ENCODE assay signal across 8 cellular contexts in genomic region chr10:80459047-80459865, GRCh38. TPM values are rescaled to one million over a fixed set of nuclear protein-coding genes. Genes with fewer than 3 reads are reported as not detected.
DNase-seq lines count a peak whose midpoint lies in the region; ATAC-seq and TF ChIP-seq lines count a peak whose summit lies in the region.

No MANE protein-coding gene starts in this region.

- no peaks in the 10 kb centered on the region for H3K9me3 Mint-ChIP-seq in activated naive CD8-positive, alpha-beta T cell treated with anti-CD3 and anti-CD28 coated beads, Interleukin-2, amount 50 U/mL, for 24 hours

- ATAC-seq in GM19035 (IDR thresholded peaks at IDR 0.05; ENCODE audit: unreplicated experiment), result peak; percentile 36
- ATAC-seq in HG03139 (IDR thresholded peaks at IDR 0.05; ENCODE audit: unreplicated experiment), result peak; percentile 44
- ATAC-seq in activated naive CD8-positive, alpha-beta T cell treated with anti-CD3 and anti-CD28 coated beads, Interleukin-2, amount 50 U/mL, for 24 hours, result peak; percentile 63

- peak overlapping the region; percentile 96 for H3K27ac ChIP-seq in BLaER1
- H3K27ac ChIP-seq in SJSA1, result peak overlapping the region; percentile 37
- peak overlapping the region; percentile 73 to 80 for H3K27ac ChIP-seq in right atrium auricular region

- H3K27me3 ChIP-seq in BLaER1, result no peaks in the 10 kb centered on the region
- H3K27me3 ChIP-seq in SJSA1 (replicated peaks), result no peaks in the 10 kb centered on the region
- no peaks in the 10 kb centered on the region for H3K27me3 ChIP-seq in right atrium auricular region

- peaks cover 89% of the 10 kb centered on the region for H3K4me1 Mint-ChIP-seq in activated naive CD8-positive, alpha-beta T cell treated with anti-CD3 and anti-CD28 coated beads, Interleukin-2, amount 50 U/mL, for 24 hours

- peaks cover 7% of the 10 kb centered on the region for H3K36me3 Mint-ChIP-seq in activated naive CD8-positive, alpha-beta T cell treated with anti-CD3 and anti-CD28 coated beads, Interleukin-2, amount 50 U/mL, for 24 hours (ENCODE audit: low read depth)

- H3K4me3 Mint-ChIP-seq in activated naive CD8-positive, alpha-beta T cell treated with anti-CD3 and anti-CD28 coated beads, Interleukin-2, amount 50 U/mL, for 24 hours, result peak overlapping the region; percentile 77

- H3K4me3 ChIP-seq in BLaER1 (peak overlapping the region; percentile 49), SJSA1 (no peak overlapping the region), right atrium auricular region (peak overlapping the region in 1 of 2 donors; percentile 6)

- H3K9ac ChIP-seq in BLaER1, result peak overlapping the region; percentile 74

- H3K9me3 ChIP-seq in BLaER1, result no peaks in the 10 kb centered on the region
- H3K9me3 ChIP-seq in SJSA1 (replicated peaks), result no peaks in the 10 kb centered on the region
- no peaks in the 10 kb centered on the region for H3K9me3 ChIP-seq in right atrium auricular region

- H3K4me2 ChIP-seq in BLaER1, result peak overlapping the region; percentile 96

- TF ChIP-seq CTCF in right atrium auricular region (IDR thresholded peaks at IDR 0.05), result peak in 1 of 2 donors; percentile 20

- H3K36me3 ChIP-seq in BLaER1 (peaks cover 14% of the 10 kb centered on the region; the same call in 1 of the 2 replicates), SJSA1 (peaks cover 40% of the 10 kb centered on the region), right atrium auricular region (no peaks in the 10 kb centered on the region)

- DNase-seq in SJSA1 (ENCODE audit: low read depth in 1 of 2, low spot score in 2 of 2) (peak; percentile 79 to 90), right atrium auricular region (ENCODE audit: low spot score) (peak; percentile 85), ecto neural progenitor cell (ENCODE audit: low spot score) (no peak)
- DNase-seq in activated naive CD8-positive, alpha-beta T cell treated with anti-CD3 and anti-CD28 coated beads, Interleukin-2, amount 50 U/mL, for 24 hours, result peak; percentile 70
- DNase-seq in stimulated activated CD4-positive, alpha-beta T cell treated with anti-CD3 and anti-CD28 coated beads, Interleukin-2, amount 100 ng/mL, for 48 hours, result peak; percentile 54 to 63

- H3K4me1 ChIP-seq in BLaER1, result peaks cover 87% of the 10 kb centered on the region
- peaks cover 91% of the 10 kb centered on the region for H3K4me1 ChIP-seq in SJSA1 (replicated peaks)
- peaks cover 0 to 90% of the 10 kb centered on the region in 2 donors for H3K4me1 ChIP-seq in right atrium auricular region

- H3K27ac Mint-ChIP-seq in activated naive CD8-positive, alpha-beta T cell treated with anti-CD3 and anti-CD28 coated beads, Interleukin-2, amount 50 U/mL, for 24 hours, result peak overlapping the region; percentile 88

- no peaks in the 10 kb centered on the region for H3K27me3 Mint-ChIP-seq in activated naive CD8-positive, alpha-beta T cell treated with anti-CD3 and anti-CD28 coated beads, Interleukin-2, amount 50 U/mL, for 24 hours

- peaks cover 79% of the 10 kb centered on the region for H4K20me1 ChIP-seq in BLaER1

RNA-seq across cellular contexts. Expression of gene TSPAN14, which starts 5.1 kb away (rescaled TPM):
- 60.8 and 65.8 TPM in 2 replicates for total RNA-seq in SJSA1 (2014; rRNA removed; shearing (Covaris generic))
- 10 to 100 TPM; 24.2 to 34.7 TPM for total RNA-seq in right atrium auricular region

RNA-seq across cellular contexts. Expression of gene PRXL2A, which starts 50.9 kb away (rescaled TPM):
- 51.8 and 68.9 TPM in 2 replicates for total RNA-seq in SJSA1 (2014; rRNA removed; shearing (Covaris generic))
- total RNA-seq in right atrium auricular region, result 10 to 100 TPM; 42.8 to 81.2 TPM

Comparison
In these comparisons a context has a peak if more than half of its experiments do, and no peak if none do; other contexts are left out.
1. H3K27ac ChIP-seq: peak in every context shown above with its lines; median percentile 96 in BLaER1; 76 in right atrium auricular region; 37 in SJSA1.